11 cellular contexts compared by ENCODE assay signal in genomic region chr10:71312840-71313789, GRCh38. TPM values are rescaled to one million over a fixed set of nuclear protein-coding genes. Genes with fewer than 3 reads are reported as not detected.
DNase-seq lines count a peak whose midpoint lies in the region; ATAC-seq, FAIRE-seq and TF ChIP-seq lines count a peak whose summit lies in the region.
"Had no signal": no experiment of that assay in that cellular context is flagged by ENCODE, and none has a peak within 500 bp of the region (broad histone marks: within the 10 kb centered on the region; RNA-seq: fewer than 3 reads in every experiment).

No MANE protein-coding gene starts in this region.

- H3K9me3 ChIP-seq in pancreas, result no peaks in the 10 kb centered on the region

- H3K4me1 ChIP-seq in pancreas, result peaks cover 0 to 5% (median 0%) of the 10 kb centered on the region in 3 donors

- ATAC-seq in pancreas, result peak in 3 of 4 donors; percentile 30 to 48 (median 30)

- no peak overlapping the region for H3K4me3 ChIP-seq in pancreas

- FAIRE-seq in pancreas (lab: Jason Lieb, UNC), result no peak
- FAIRE-seq: islet of Langerhans had no signal

- no peaks in the 10 kb centered on the region for H3K27me3 ChIP-seq in pancreas

- TF ChIP-seq CTCF in pancreas (IDR thresholded peaks at IDR 0.05), result no peak

- no peaks in the 10 kb centered on the region for H3K36me3 ChIP-seq in pancreas

- intact Hi-C loops in pancreas (cut with DNase I), result loop anchor here in 2 of 3 donors (10.0 kb wide), 3 partner anchors 252 to 292 kb away; no protein-coding TSS in a partner anchor

- no peak overlapping the region for H3K27ac ChIP-seq in pancreas

- 38 to 49% methylated on average over 19 of the region's 19 CpGs for WGBS in pancreas, 2 donors

- DNase-seq in Ammon's horn (ENCODE audit: low spot score), result peak; percentile 77
- DNase-seq in RPMI8226, result peak; percentile 10
- peak; percentile 81 for DNase-seq in fibroblast of the conjunctiva (ENCODE audit: low read depth)
- DNase-seq in pancreas, result peak in 2 of 6 donors; percentile 26 to 37
- no peak for DNase-seq in T1000 (lab: John Stamatoyannopoulos, UW)
- no peak for DNase-seq in NCI-H1092 (lab: John Stamatoyannopoulos, UW)
- DNase-seq in DMS153 (lab: John Stamatoyannopoulos, UW), result no peak
- no peak for DNase-seq in activated T-cell treated with anti-CD3 and anti-CD28 coated beads, Interleukin-2, amount 50 U/mL, for 1 hour
- DNase-seq: activated CD4-positive, alpha-beta T cell treated with anti-CD3 and anti-CD28 coated beads for 1 hour; CD8-positive, alpha-beta memory T cell had no signal

RNA-seq across cellular contexts. Expression of gene SLC29A3, which starts 5.9 kb away (rescaled TPM):
- 1 to 10 TPM; 2.2 to 7.0 (median 3.6) TPM for total RNA-seq in pancreas
- 1 to 10 TPM; 2.4 to 2.8 TPM for polyA plus RNA-seq in pancreas

Comparison
In these comparisons a context has a peak if more than half of its experiments do, and no peak if none do; other contexts are left out.
1. DNase-seq: peak in Ammon's horn (single experiment), RPMI8226 (single experiment) and fibroblast of the conjunctiva (single experiment); none in T1000 (single experiment), NCI-H1092 (single experiment), DMS153 (single experiment) and activated T-cell treated with anti-CD3 and anti-CD28 coated beads, Interleukin-2, amount 50 U/mL, for 1 hour (single experiment).